Comparison of ENCODE assay signal across 8 cellular contexts in genomic region chr4:145178740-145179139, GRCh38. TPM values are rescaled to one million over a fixed set of nuclear protein-coding genes. Genes with fewer than 3 reads are reported as not detected.
DNase-seq lines count a peak whose midpoint lies in the region; ATAC-seq and TF ChIP-seq lines count a peak whose summit lies in the region.

No MANE protein-coding gene starts in this region.

- H3K36me3 Mint-ChIP-seq in activated CD4-positive, alpha-beta T cell treated with anti-CD3 and anti-CD28 coated beads for 36 hours (ENCODE audit: low read depth) = peaks cover 34% of the 10 kb centered on the region
- H3K36me3 Mint-ChIP-seq in activated CD4-positive, alpha-beta memory T cell treated with anti-CD3 and anti-CD28 coated beads for 36 hours = peaks cover 30% of the 10 kb centered on the region
- peaks cover 13% of the 10 kb centered on the region for H3K36me3 Mint-ChIP-seq in stimulated activated memory B cell treated with anti-CD40 and anti-IgM and Interleukin-4, amounts not matched to agents 10 μg/mL and 1 μg/mL and 100 μg/mL, for 72 hours

- no peaks in the 10 kb centered on the region for H3K27me3 Mint-ChIP-seq in activated CD4-positive, alpha-beta T cell treated with anti-CD3 and anti-CD28 coated beads for 36 hours
- H3K27me3 Mint-ChIP-seq in activated CD4-positive, alpha-beta memory T cell treated with anti-CD3 and anti-CD28 coated beads for 36 hours = no peaks in the 10 kb centered on the region
- H3K27me3 Mint-ChIP-seq in stimulated activated memory B cell treated with anti-CD40 and anti-IgM and Interleukin-4, amounts not matched to agents 10 μg/mL and 1 μg/mL and 100 μg/mL, for 72 hours = no peaks in the 10 kb centered on the region

- peaks cover 58% of the 10 kb centered on the region for H3K79me2 ChIP-seq in hepatocyte

- DNase-seq in activated CD4-positive, alpha-beta T cell treated with anti-CD3 and anti-CD28 coated beads for 36 hours = peak; percentile 35
- DNase-seq in activated CD4-positive, alpha-beta T cell treated with anti-CD3 and anti-CD28 coated beads for 1 hour = no peak
- peak; percentile 36 for DNase-seq in activated CD4-positive, alpha-beta memory T cell treated with anti-CD3 and anti-CD28 coated beads for 36 hours
- DNase-seq in hepatocyte (ENCODE audit: low spot score) (no peak), NCI-H748 treated with DMSO at 0.1 percent for 48 hours (lab: John Stamatoyannopoulos, UW) (no peak), NCI-H1436 treated with DMSO at 0.1 percent for 48 hours (lab: John Stamatoyannopoulos, UW) (no peak)

- POLR2A ChIA-PET in activated CD4-positive, alpha-beta T cell treated with anti-CD3 and anti-CD28 coated beads for 36 hours (lab: Charles Lee) = interaction anchor here (1.3 kb wide), 1 partner anchor 81 kb away, joined by 3 read pairs; the partner anchor contains the start of genes ABCE1 and ANAPC10
- POLR2A ChIA-PET in activated CD4-positive, alpha-beta memory T cell treated with anti-CD3 and anti-CD28 coated beads for 36 hours (lab: Charles Lee) = interaction anchor here (0.6 to 3.3 kb wide), 3 partner anchors 46 to 759 kb away, joined by 3 to 39 read pairs (median 3); partner anchors contain the start of genes ABCE1 and ANAPC10

- peaks cover 42% of the 10 kb centered on the region for H3K4me1 Mint-ChIP-seq in activated CD4-positive, alpha-beta T cell treated with anti-CD3 and anti-CD28 coated beads for 36 hours
- peaks cover 40% of the 10 kb centered on the region for H3K4me1 Mint-ChIP-seq in activated CD4-positive, alpha-beta memory T cell treated with anti-CD3 and anti-CD28 coated beads for 36 hours (ENCODE audit: low read depth)
- peaks cover 40% of the 10 kb centered on the region for H3K4me1 Mint-ChIP-seq in stimulated activated memory B cell treated with anti-CD40 and anti-IgM and Interleukin-4, amounts not matched to agents 10 μg/mL and 1 μg/mL and 100 μg/mL, for 72 hours

- WGBS in hepatocyte (ENCODE audit: low lambda C conversion rate, missing lambda C conversion rate) = 5% methylated on average over 4 of the region's 4 CpGs

- peak overlapping the region; percentile 84 for H2AFZ ChIP-seq in hepatocyte

- H3K9me3 ChIP-seq in hepatocyte (ENCODE audit: low read depth) = no peaks in the 10 kb centered on the region

- peak overlapping the region; percentile 97 for H3K27ac Mint-ChIP-seq in activated CD4-positive, alpha-beta T cell treated with anti-CD3 and anti-CD28 coated beads for 36 hours
- peak overlapping the region; percentile 98 for H3K27ac Mint-ChIP-seq in activated CD4-positive, alpha-beta memory T cell treated with anti-CD3 and anti-CD28 coated beads for 36 hours
- H3K27ac Mint-ChIP-seq in stimulated activated memory B cell treated with anti-CD40 and anti-IgM and Interleukin-4, amounts not matched to agents 10 μg/mL and 1 μg/mL and 100 μg/mL, for 72 hours = peak overlapping the region; percentile 94

- intact Hi-C loops in activated CD4-positive, alpha-beta T cell treated with anti-CD3 and anti-CD28 coated beads for 36 hours (cut with DNase I, micrococcal nuclease) = loop anchor here (1.0 to 10.0 kb wide), 7 partner anchors 48 to 1994 kb away; partner anchors contain the start of genes LSM6 (in 2 of the 2) and USP38 (in 1 of the 2)
- intact Hi-C loops in activated CD4-positive, alpha-beta memory T cell treated with anti-CD3 and anti-CD28 coated beads for 36 hours (cut with micrococcal nuclease) = loop anchor here (1.0 to 10.0 kb wide), 4 partner anchors 52 to 1994 kb away; partner anchors contain the start of genes USP38 and ZNF827

- peak overlapping the region; percentile 77 for H3K4me3 ChIP-seq in hepatocyte

- H3K4me2 ChIP-seq in hepatocyte = peak overlapping the region; percentile 79

- CTCF ChIA-PET in activated CD4-positive, alpha-beta T cell treated with anti-CD3 and anti-CD28 coated beads for 36 hours (lab: Charles Lee) = interaction anchor here (0.7 to 1.3 kb wide), 5 partner anchors 9 to 441 kb away, joined by 3 to 10 read pairs (median 3); partner anchors contain the start of gene MMAA
- CTCF ChIA-PET in activated CD4-positive, alpha-beta memory T cell treated with anti-CD3 and anti-CD28 coated beads for 36 hours (lab: Charles Lee) = interaction anchor here (1.0 to 2.4 kb wide), 3 partner anchors 55 to 438 kb away, joined by 3 to 9 read pairs (median 4); partner anchors contain the start of genes ABCE1 and ANAPC10

- no peaks in the 10 kb centered on the region for H3K9me2 ChIP-seq in hepatocyte (replicated peaks; ENCODE audit: insufficient read depth)

- H3K27ac ChIP-seq in hepatocyte = peak overlapping the region; percentile 99

- H3K4me1 ChIP-seq in hepatocyte (ENCODE audit: insufficient read depth) = peaks cover 18% of the 10 kb centered on the region

- TF ChIP-seq CTCF in hepatocyte (IDR thresholded peaks at IDR 0.05; ENCODE audit: poor library complexity) = no peak

- no peak for ATAC-seq in activated CD4-positive, alpha-beta T cell treated with anti-CD3 and anti-CD28 coated beads for 36 hours
- no peak for ATAC-seq in stimulated activated memory B cell treated with anti-CD40 and anti-IgM and Interleukin-4, amounts not matched to agents 10 μg/mL and 1 μg/mL and 100 μg/mL, for 72 hours
- no peak for ATAC-seq in activated CD4-positive, CD25-positive, alpha-beta regulatory T cell treated with anti-CD3 and anti-CD28 coated beads, Interleukin-2, amount 50 U/mL, for 24 hours

- H3K36me3 ChIP-seq in hepatocyte (replicated peaks; ENCODE audit: insufficient read depth, low read depth) = no peaks in the 10 kb centered on the region

- H3K9me3 Mint-ChIP-seq in activated CD4-positive, alpha-beta T cell treated with anti-CD3 and anti-CD28 coated beads for 36 hours (ENCODE audit: low read depth) = no peaks in the 10 kb centered on the region
- H3K9me3 Mint-ChIP-seq in activated CD4-positive, alpha-beta memory T cell treated with anti-CD3 and anti-CD28 coated beads for 36 hours = no peaks in the 10 kb centered on the region
- no peaks in the 10 kb centered on the region for H3K9me3 Mint-ChIP-seq in stimulated activated memory B cell treated with anti-CD40 and anti-IgM and Interleukin-4, amounts not matched to agents 10 μg/mL and 1 μg/mL and 100 μg/mL, for 72 hours

- no peaks in the 10 kb centered on the region for H3K27me3 ChIP-seq in hepatocyte

- peaks cover 26% of the 10 kb centered on the region for H4K20me1 ChIP-seq in hepatocyte (ENCODE audit: insufficient read depth, poor library complexity, severe bottlenecking)

- H3K4me3 Mint-ChIP-seq in activated CD4-positive, alpha-beta T cell treated with anti-CD3 and anti-CD28 coated beads for 36 hours = peak overlapping the region; percentile 91
- peak overlapping the region; percentile 96 for H3K4me3 Mint-ChIP-seq in activated CD4-positive, alpha-beta memory T cell treated with anti-CD3 and anti-CD28 coated beads for 36 hours
- H3K4me3 Mint-ChIP-seq in stimulated activated memory B cell treated with anti-CD40 and anti-IgM and Interleukin-4, amounts not matched to agents 10 μg/mL and 1 μg/mL and 100 μg/mL, for 72 hours = peak overlapping the region; percentile 92

RNA-seq across cellular contexts. Expression of gene OTUD4, which starts 1.6 kb away (rescaled TPM):
- total RNA-seq in activated CD4-positive, alpha-beta T cell treated with anti-CD3 and anti-CD28 coated beads for 36 hours = 10 to 100 TPM; 52.6 to 57.1 TPM
- total RNA-seq in activated CD4-positive, alpha-beta memory T cell treated with anti-CD3 and anti-CD28 coated beads for 36 hours = 10 to 100 TPM; 41.5 to 43.3 TPM
- total RNA-seq in hepatocyte = 20.6 and 23.9 TPM in 2 replicates
- polyA plus RNA-seq in hepatocyte = 10.9 and 12.9 TPM in 2 replicates

Comparison
In these comparisons a context has a peak if more than half of its experiments do, and no peak if none do; other contexts are left out.
1. DNase-seq: peak in activated CD4-positive, alpha-beta T cell treated with anti-CD3 and anti-CD28 coated beads for 36 hours (single experiment) and activated CD4-positive, alpha-beta memory T cell treated with anti-CD3 and anti-CD28 coated beads for 36 hours (single experiment); none in activated CD4-positive, alpha-beta T cell treated with anti-CD3 and anti-CD28 coated beads for 1 hour (single experiment), hepatocyte (single experiment), NCI-H748 treated with DMSO at 0.1 percent for 48 hours (single experiment) and NCI-H1436 treated with DMSO at 0.1 percent for 48 hours (single experiment).
2. Peak in every context shown above with its lines, with median percentiles within 50 percentile points of each other: H3K27ac Mint-ChIP-seq and H3K4me3 Mint-ChIP-seq.